In genomic region chr3:188954590-188955208, GRCh38 we compare ENCODE assay signal across 7 cellular contexts.
DNase-seq lines count a peak whose midpoint lies in the region; FAIRE-seq lines count a peak whose summit lies in the region.

No MANE protein-coding gene starts in this region.

- peak; percentile 15 for DNase-seq in GM18507 (ENCODE audit: extremely low spot score, insufficient read length, low read depth)
- peak; percentile 89 for DNase-seq in LHCN-M2 (ENCODE audit: low read depth)
- peak; percentile 55 for DNase-seq in RCC 7860 (ENCODE audit: low spot score)
- DNase-seq in activated T-helper 1 cell treated with Interleukin-2 at 50 U/mL for 16 hours (ENCODE audit: low read depth), result peak; percentile 47
- DNase-seq in fibroblast of the conjunctiva (ENCODE audit: low read depth), result peak; percentile 85
- DNase-seq in nucleus accumbens (lab: John Stamatoyannopoulos, UW), result peak in 55 of 56 donors; percentile 7 to 92 (median 72)
- DNase-seq in superior temporal gyrus (ENCODE audit: extremely low spot score), result peak; percentile 98

- FAIRE-seq in GM18507 (lab: Jason Lieb, UNC), result peak; percentile 61
- FAIRE-seq in RCC 7860 (lab: Jason Lieb, UNC), result peak; percentile 74

Comparison
In these comparisons a context has a peak if more than half of its experiments do, and no peak if none do; other contexts are left out.
1. Peak in every context shown above with its lines: DNase-seq.
2. DNase-seq: peak in every context shown above with its lines; median percentile 98 in superior temporal gyrus; 89 in LHCN-M2; 85 in fibroblast of the conjunctiva; 72 in nucleus accumbens; 55 in RCC 7860; 47 in activated T-helper 1 cell treated with Interleukin-2 at 50 U/mL for 16 hours; 15 in GM18507.